Comparison of ENCODE assay signal across 8 cellular contexts in the genomic region with DNA sequence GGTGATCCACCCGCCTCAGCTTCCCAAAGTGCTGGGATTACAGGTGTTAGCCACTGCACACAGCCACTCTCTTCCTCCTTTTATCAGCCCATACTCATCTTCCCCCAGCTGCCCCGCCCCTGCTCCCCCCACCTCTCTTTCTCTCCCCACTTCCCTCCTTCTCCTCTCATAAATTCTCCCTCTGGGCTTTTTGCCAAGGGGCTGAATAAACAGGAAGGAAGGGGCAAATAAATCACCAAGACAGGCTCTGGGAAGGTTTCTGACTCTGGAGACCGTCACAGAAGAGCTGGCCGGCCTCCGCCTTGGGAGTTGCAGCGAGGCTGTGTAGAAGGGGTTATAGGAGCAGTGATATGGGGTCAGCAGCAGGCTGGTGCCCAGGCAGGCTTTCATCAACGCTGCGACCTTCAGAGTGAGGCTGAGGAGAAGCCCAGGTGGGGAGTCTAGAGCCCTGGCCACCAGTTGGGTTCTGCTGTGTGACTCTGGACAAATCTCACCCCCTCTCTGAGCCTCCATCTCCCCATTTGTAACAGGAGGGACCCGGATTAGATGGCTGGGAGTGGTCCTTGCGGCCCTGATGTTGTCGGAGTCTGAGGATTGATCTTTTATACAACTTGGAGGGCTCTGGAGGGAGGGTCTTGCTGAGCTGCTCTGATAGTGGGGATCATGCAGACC.
DNase-seq lines count a peak whose midpoint lies in the region; ATAC-seq, FAIRE-seq and TF ChIP-seq lines count a peak whose summit lies in the region.

No MANE protein-coding gene starts in this region.

- peak; percentile 18 to 47 for ATAC-seq in right cardiac atrium
- no peak for ATAC-seq in HG03097 (IDR thresholded peaks at IDR 0.05; ENCODE audit: low FRiP score, unreplicated experiment)

- no peaks in the 10 kb centered on the region for H3F3A ChIP-seq in Loucy (ENCODE audit: low read depth)

- FAIRE-seq in urothelium cell line (lab: Jason Lieb, UNC), result no peak

- peak overlapping the region; percentile 23 for H3K4me2 ChIP-seq in Loucy (ENCODE audit: low read depth, low read length, poor library complexity, severe bottlenecking)

- peaks cover 13% of the 10 kb centered on the region for H3K4me1 ChIP-seq in Loucy (ENCODE audit: insufficient read depth, low read length, poor library complexity, severe bottlenecking)
- peaks cover 14% of the 10 kb centered on the region; the same call in 1 of the 2 replicates for H3K4me1 ChIP-seq in SJCRH30
- H3K4me1 ChIP-seq in right cardiac atrium (ENCODE audit: control insufficient read depth, insufficient read depth, low read length), result peaks cover 8% of the 10 kb centered on the region

- H4K20me1 ChIP-seq in Loucy (ENCODE audit: insufficient read depth, low read length, poor library complexity, severe bottlenecking), result no peaks in the 10 kb centered on the region

- no peak overlapping the region for H2AFZ ChIP-seq in Loucy (ENCODE audit: low read length)

- no peaks in the 10 kb centered on the region for H3K36me3 ChIP-seq in Loucy (ENCODE audit: insufficient read depth, low read length)
- H3K36me3 ChIP-seq in SJCRH30, result no peaks in the 10 kb centered on the region

- DNase-seq in AG09309 (ENCODE audit: low read depth) (peak; percentile 32), SJCRH30 (peak; percentile 44 to 70), right cardiac atrium (peak in 2 of 3 donors; percentile 63 to 70), urothelium cell line (ENCODE audit: low spot score) (peak; percentile 91), head of caudate nucleus (no peak), superior temporal gyrus (ENCODE audit: extremely low spot score) (no peak)

- H3K4me3 ChIP-seq in AG09309 (ENCODE audit: control insufficient read depth, low read depth, low read length) (no peak overlapping the region), Loucy (ENCODE audit: low read length, poor library complexity, severe bottlenecking) (peak overlapping the region; percentile 1), SJCRH30 (no peak overlapping the region), right cardiac atrium (ENCODE audit: low read length) (no peak overlapping the region)

- H3K9ac ChIP-seq in Loucy (ENCODE audit: low read depth, low read length, poor library complexity, severe bottlenecking), result no peak overlapping the region

- no peaks in the 10 kb centered on the region for H3K9me3 ChIP-seq in Loucy (ENCODE audit: insufficient read depth, low read depth, low read length)
- no peaks in the 10 kb centered on the region for H3K9me3 ChIP-seq in SJCRH30 (replicated peaks)
- H3K9me3 ChIP-seq in right cardiac atrium (ENCODE audit: control insufficient read depth, low read length), result no peaks in the 10 kb centered on the region

- WGBS in right cardiac atrium, result 43% methylated on average over 11 of the region's 11 CpGs

- H3K27me3 ChIP-seq in Loucy (ENCODE audit: insufficient read depth, low read length, poor library complexity, severe bottlenecking) (no peaks in the 10 kb centered on the region), SJCRH30 (no peaks in the 10 kb centered on the region), right cardiac atrium (ENCODE audit: control insufficient read depth, insufficient read depth) (no peaks in the 10 kb centered on the region)

- intact Hi-C loops in right cardiac atrium (cut with DNase I) (no loop called here), head of caudate nucleus (cut with DNase I) (no loop called here)

- no peak for TF ChIP-seq CTCF in AG09309 (IDR thresholded peaks at IDR 0.05; ENCODE audit: control insufficient read depth, insufficient read depth, low read depth, low read length, missing control alignments)
- no peak for TF ChIP-seq CTCF in Loucy (conservative IDR thresholded peaks at IDR 0.05; ENCODE audit: low read length)

- no peaks in the 10 kb centered on the region for H3K79me2 ChIP-seq in Loucy (ENCODE audit: insufficient read depth, low read length)

- H3K27ac ChIP-seq in SJCRH30 (no peak overlapping the region), right cardiac atrium (ENCODE audit: low read length) (no peak overlapping the region)

- H3K9me2 ChIP-seq in Loucy (replicated peaks; ENCODE audit: low read depth, low read length), result no peaks in the 10 kb centered on the region

Comparison
In these comparisons a context has a peak if more than half of its experiments do, and no peak if none do; other contexts are left out.
1. DNase-seq: peak in AG09309 (single experiment), SJCRH30 (2 of 2), right cardiac atrium (2 of 3) and urothelium cell line (single experiment); none in head of caudate nucleus (0 of 42) and superior temporal gyrus (single experiment).